9 cellular contexts compared by ENCODE assay signal in the genomic region with DNA sequence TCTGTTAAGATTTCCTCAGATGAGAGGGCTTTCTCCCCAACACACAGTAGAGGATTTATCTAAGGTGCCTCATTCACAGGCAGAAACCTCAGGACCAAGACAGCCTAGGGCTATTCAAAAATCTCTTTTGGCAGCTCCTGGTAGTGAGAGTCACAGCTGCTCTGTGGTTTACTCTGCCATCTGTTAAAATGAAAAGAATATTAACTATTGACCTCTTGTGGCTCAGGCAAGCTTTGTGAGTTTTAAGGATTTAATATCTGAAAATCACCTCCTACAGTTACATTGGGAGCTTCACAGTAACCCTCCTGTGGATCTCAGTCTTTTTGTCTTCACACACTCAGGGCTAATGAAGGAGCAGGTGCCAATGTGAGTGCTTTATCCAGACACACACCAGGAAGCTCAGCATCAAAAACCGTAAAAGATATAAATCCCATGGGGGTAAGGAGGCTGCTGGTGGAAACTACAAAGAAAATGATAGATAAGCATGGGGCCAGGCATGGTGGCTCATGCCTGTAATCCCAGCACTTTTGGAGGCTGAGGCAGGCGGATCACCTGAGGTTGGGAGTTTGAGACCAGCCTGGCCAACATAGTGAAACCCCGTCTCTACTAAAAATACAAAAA. TPM values are rescaled to one million over a fixed set of nuclear protein-coding genes. Genes with fewer than 3 reads are reported as not detected.
DNase-seq lines count a peak whose midpoint lies in the region; ATAC-seq and TF ChIP-seq lines count a peak whose summit lies in the region.
"Had no signal": no experiment of that assay in that cellular context is flagged by ENCODE, and none has a peak within 500 bp of the region (broad histone marks: within the 10 kb centered on the region; RNA-seq: fewer than 3 reads in every experiment).

No MANE protein-coding gene starts in this region.

- no peaks in the 10 kb centered on the region for H3K9me3 Mint-ChIP-seq in T-cell

- H3K27ac ChIP-seq in coronary artery: no peak overlapping the region

- H3K4me1 Mint-ChIP-seq in T-cell: peaks cover 0 to 4% (median 3%) of the 10 kb centered on the region in 3 donors

- in situ Hi-C loops in GM13976 (cut with MboI; ENCODE audit: low sequenced_read_pairs, unreplicated experiment): no loop called here

- ATAC-seq in GM21528 (IDR thresholded peaks at IDR 0.05; ENCODE audit: low FRiP score, unreplicated experiment): peak; percentile 97
- peak; percentile 96 for ATAC-seq in HG03378 (IDR thresholded peaks at IDR 0.05; ENCODE audit: unreplicated experiment)
- no peak for ATAC-seq in T-cell (replicated peaks in 1 of 4)

- H3K4me3 ChIP-seq in coronary artery: no peak overlapping the region

- TF ChIP-seq CTCF in GM13976 (IDR thresholded peaks at IDR 0.05; ENCODE audit: borderline replicate concordance, control extremely low read depth, extremely low read depth, insufficient read depth, missing control alignments) (no peak), coronary artery (IDR thresholded peaks at IDR 0.05) (no peak)

- POLR2A ChIA-PET in T-cell (lab: Charles Lee): interaction anchor here in 1 of 2 donors (0.6 kb wide), 1 partner anchor 50 kb away, joined by 3 read pairs; no protein-coding TSS in a partner anchor

- H3K27me3 Mint-ChIP-seq in T-cell: peaks cover 3 to 5% of the 10 kb centered on the region in 2 donors

- H3K36me3 Mint-ChIP-seq in T-cell: no peaks in the 10 kb centered on the region

- no peak overlapping the region for H3K27ac Mint-ChIP-seq in T-cell

- CTCF ChIA-PET in T-cell (lab: Charles Lee): no interaction called here

- H3K4me3 Mint-ChIP-seq in T-cell: no peak overlapping the region

- peak; percentile 15 for DNase-seq in GM13976 (ENCODE audit: low spot score)
- peak; percentile 82 to 96 for DNase-seq in NCI-H524 (lab: John Stamatoyannopoulos, UW)
- DNase-seq in coronary artery (ENCODE audit: low spot score): no peak
- no peak for DNase-seq in kidney glomerular epithelial cell (lab: John Stamatoyannopoulos, UW)
- no peak for DNase-seq in T-cell
- DNase-seq in activated CD8-positive, alpha-beta memory T cell treated with anti-CD3 and anti-CD28 coated beads, Interleukin-2, amount 50 U/mL, for 48 hours: no peak
- DNase-seq: activated gamma-delta T cell treated with Interleukin-2 at 50 U/mL for 16 hours had no signal

RNA-seq across cellular contexts. Expression of a gene that starts 29.7 kb away (rescaled TPM):
- total RNA-seq in T-cell: under 1 TPM in 3 of 5 donors, not detected in 2; 0.13 to 0.68 (median 0.53) TPM

Comparison
In these comparisons a context has a peak if more than half of its experiments do, and no peak if none do; other contexts are left out.
1. DNase-seq: peak in GM13976 (single experiment) and NCI-H524 (2 of 2); none in coronary artery (single experiment), kidney glomerular epithelial cell (single experiment), T-cell (0 of 34) and activated CD8-positive, alpha-beta memory T cell treated with anti-CD3 and anti-CD28 coated beads, Interleukin-2, amount 50 U/mL, for 48 hours (single experiment).
2. ATAC-seq: peak in GM21528 (single experiment) and HG03378 (single experiment); none in T-cell (0 of 4).